Comparison of ENCODE assay signal across 12 cellular contexts in the genomic region with DNA sequence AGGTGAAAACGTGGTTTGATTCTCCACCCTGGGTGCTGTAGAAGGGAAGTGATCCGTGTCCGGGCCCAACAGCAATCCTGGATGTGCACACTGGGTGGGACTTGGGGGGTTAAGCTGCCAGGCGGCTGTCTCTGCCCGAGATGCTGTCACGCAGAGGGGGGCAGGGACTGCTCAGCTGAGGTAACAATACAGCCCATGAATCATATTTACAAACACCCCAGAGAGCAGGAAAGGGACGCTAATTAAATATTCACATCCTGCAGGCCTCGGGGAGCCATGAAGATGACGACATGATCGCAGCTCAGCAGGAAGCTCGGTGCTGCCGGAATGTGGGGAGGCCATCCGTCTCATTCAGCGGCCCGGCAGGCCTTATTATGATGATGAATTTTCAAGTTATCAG. TPM values are rescaled to one million over a fixed set of nuclear protein-coding genes. Genes with fewer than 3 reads are reported as not detected.
A peak's percentile ranks its signal among the peaks of the same experiment; 100 is the strongest.
DNase-seq lines count a peak whose midpoint lies in the region; ATAC-seq and TF ChIP-seq lines count a peak whose summit lies in the region.
"Had no signal": no experiment of that assay in that cellular context is flagged by ENCODE, and none has a peak within 500 bp of the region (broad histone marks: within the 10 kb centered on the region; RNA-seq: fewer than 3 reads in every experiment).

No MANE protein-coding gene starts in this region.

- TF ChIP-seq EP300 in SK-N-SH (IDR thresholded peaks at IDR 0.05; ENCODE audit: borderline replicate concordance in 1 of 2, low read depth in 1 of 2, low read length in 1 of 2) (peak in 1 of 2 experiments; percentile 40; a peak in 1 of 4 replicates), upper lobe of left lung (IDR thresholded peaks at IDR 0.05) (no peak)

- ATAC-seq in heart left ventricle (peak in 3 of 4 donors; percentile 20 to 88 (median 35)), right cardiac atrium (no peak), upper lobe of left lung (ENCODE audit: low FRiP score in 2 of 2) (no peak)

- no peaks in the 10 kb centered on the region for H4K20me1 ChIP-seq in SK-N-SH (ENCODE audit: insufficient read depth)

- H3K36me3 ChIP-seq in heart left ventricle (no peaks in the 10 kb centered on the region), SK-N-SH (replicated peaks in 1 of 2; ENCODE audit: control insufficient read depth in 1 of 2, insufficient read depth in 2 of 2, low read length in 1 of 2) (no peaks in the 10 kb centered on the region), iPS-18a (ENCODE audit: control insufficient read depth, low read depth, low read length) (no peaks in the 10 kb centered on the region), upper lobe of left lung (no peaks in the 10 kb centered on the region)

- H3K9me2 ChIP-seq in SK-N-SH, result no peaks in the 10 kb centered on the region

- H3K4me2 ChIP-seq in SK-N-SH, result no peak overlapping the region

- no peaks in the 10 kb centered on the region for H3K27me3 ChIP-seq in heart left ventricle
- H3K27me3 ChIP-seq in right cardiac atrium (ENCODE audit: control insufficient read depth, insufficient read depth), result no peaks in the 10 kb centered on the region
- H3K27me3 ChIP-seq in SK-N-SH (ENCODE audit: insufficient read depth), result no peaks in the 10 kb centered on the region
- no peaks in the 10 kb centered on the region for H3K27me3 ChIP-seq in iPS-18a (ENCODE audit: control insufficient read depth, insufficient read depth, low read length)
- no peaks in the 10 kb centered on the region for H3K27me3 ChIP-seq in upper lobe of left lung

- no peaks in the 10 kb centered on the region for H3F3A ChIP-seq in SK-N-SH (replicated peaks; ENCODE audit: insufficient read depth)

- no peaks in the 10 kb centered on the region for H3K79me2 ChIP-seq in SK-N-SH (ENCODE audit: insufficient read depth)
- H3K79me2 ChIP-seq: parathyroid adenoma had no signal

- DNase-seq in heart left ventricle, result peak in 2 of 5 donors; percentile 34 to 39
- no peak for DNase-seq in right cardiac atrium
- peak; percentile 81 for DNase-seq in SK-N-SH
- DNase-seq in upper lobe of left lung, result no peak
- DNase-seq in dedifferentiated amniotic fluid mesenchymal stem cell (ENCODE audit: extremely low spot score), result no peak
- no peak for DNase-seq in medulla oblongata (ENCODE audit: extremely low spot score)
- no peak for DNase-seq in AML-193 (lab: John Stamatoyannopoulos, UW)
- DNase-seq: activated CD4-positive, alpha-beta T cell treated with anti-CD3 and anti-CD28 coated beads, Interleukin-2, amount 50 U/mL, for 1 hour; Karpas-422 had no signal

- H3K4me3 ChIP-seq in heart left ventricle, result no peak overlapping the region
- no peak overlapping the region for H3K4me3 ChIP-seq in right cardiac atrium (ENCODE audit: low read length)
- no peak overlapping the region for H3K4me3 ChIP-seq in SK-N-SH (ENCODE audit: low read depth in 2 of 2, low read length in 1 of 2)
- no peak overlapping the region for H3K4me3 ChIP-seq in iPS-18a (ENCODE audit: low read length)
- no peak overlapping the region for H3K4me3 ChIP-seq in upper lobe of left lung

- H3K9me3 ChIP-seq in heart left ventricle, result no peaks in the 10 kb centered on the region
- H3K9me3 ChIP-seq in right cardiac atrium (ENCODE audit: control insufficient read depth, low read length), result no peaks in the 10 kb centered on the region
- no peaks in the 10 kb centered on the region for H3K9me3 ChIP-seq in SK-N-SH
- no peaks in the 10 kb centered on the region for H3K9me3 ChIP-seq in iPS-18a (ENCODE audit: control insufficient read depth, low read depth, low read length)
- H3K9me3 ChIP-seq in upper lobe of left lung, result no peaks in the 10 kb centered on the region

- no peak for TF ChIP-seq RAD21 in SK-N-SH (IDR thresholded peaks at IDR 0.05; ENCODE audit: low read length)

- POLR2A ChIA-PET in SK-N-SH (lab: Yijun Ruan, JAX), result interaction anchor here (1.2 kb wide), 1 partner anchor 115 kb away, joined by 4 read pairs; a partner anchor contains a TSS

- H2AFZ ChIP-seq in SK-N-SH (ENCODE audit: low read depth), result peak overlapping the region; percentile 93; the same call in 1 of the 2 replicates
- H2AFZ ChIP-seq: parathyroid adenoma had no signal

- TF ChIP-seq POLR2A in heart left ventricle (IDR thresholded peaks at IDR 0.05) (no peak), upper lobe of left lung (IDR thresholded peaks at IDR 0.05) (no peak)

- H3K4me1 ChIP-seq in heart left ventricle (peaks cover 0 to 9% (median 0%) of the 10 kb centered on the region in 12 donors), right cardiac atrium (ENCODE audit: control insufficient read depth, insufficient read depth, low read length) (peaks cover 3% of the 10 kb centered on the region), SK-N-SH (ENCODE audit: control insufficient read depth in 1 of 2, insufficient read depth in 2 of 2, low read depth in 1 of 2, low read length in 1 of 2) (peaks cover 3 to 27% of the 10 kb centered on the region in 2 experiments; a peak in 2 of 4 replicates), iPS-18a (ENCODE audit: control insufficient read depth, low read depth, low read length) (peaks cover 25% of the 10 kb centered on the region), upper lobe of left lung (no peaks in the 10 kb centered on the region)
- H3K4me1 ChIP-seq: parathyroid adenoma had no signal

- CTCF ChIA-PET in SK-N-SH (lab: Yijun Ruan, JAX), result interaction anchor here (0.6 to 31.8 kb wide), 5 partner anchors 8 to 159 kb away, joined by 3 to 772 read pairs (median 4); no protein-coding TSS in a partner anchor

- H3K9ac ChIP-seq in SK-N-SH, result 0 out of 2 replicates have a peak overlapping the region, but pooled peaks have one; percentile 36
- H3K9ac ChIP-seq in iPS-18a (ENCODE audit: low read length), result peak overlapping the region; percentile 38
- H3K9ac ChIP-seq: parathyroid adenoma had no signal

- TF ChIP-seq CTCF in heart left ventricle (IDR thresholded peaks at IDR 0.05) (no peak), SK-N-SH (IDR thresholded peaks at IDR 0.05) (no peak), upper lobe of left lung (IDR thresholded peaks at IDR 0.05) (no peak)

- H3K27ac ChIP-seq in heart left ventricle, result peak overlapping the region in 4 of 12 donors; percentile 18 to 56 (median 33)
- H3K27ac ChIP-seq in right cardiac atrium (ENCODE audit: low read length), result no peak overlapping the region
- H3K27ac ChIP-seq in SK-N-SH (ENCODE audit: low read depth in 2 of 2, low read length in 1 of 2), result peak overlapping the region in 1 of 2 experiments; percentile 67; a peak in 2 of 4 replicates
- H3K27ac ChIP-seq in iPS-18a (ENCODE audit: low read length), result peak overlapping the region; percentile 18
- H3K27ac ChIP-seq in upper lobe of left lung, result peak overlapping the region in 3 of 4 donors; percentile 50 to 84 (median 58)
- H3K27ac ChIP-seq: parathyroid adenoma had no signal

- intact Hi-C loops in heart left ventricle (cut with DNase I) (no loop called here), right cardiac atrium (cut with DNase I) (no loop called here)

- 22 to 59% (median 53%) methylated on average over 6 to 15 of the region's 15 CpGs for WGBS in heart left ventricle, 4 donors
- 48% methylated on average over 15 of the region's 15 CpGs for WGBS in right cardiac atrium
- WGBS in SK-N-SH (ENCODE audit: low lambda C conversion rate), result 35% methylated on average over 10 of the region's 15 CpGs
- WGBS in upper lobe of left lung, 2 donors, result 63 to 67% methylated on average over 6 to 15 of the region's 15 CpGs

TF ChIP-seq in SK-N-SH, 30 proteins besides CTCF, POLR2A, EP300 and RAD21 (continues in another document):
- TF ChIP-seq, protein P1, sequence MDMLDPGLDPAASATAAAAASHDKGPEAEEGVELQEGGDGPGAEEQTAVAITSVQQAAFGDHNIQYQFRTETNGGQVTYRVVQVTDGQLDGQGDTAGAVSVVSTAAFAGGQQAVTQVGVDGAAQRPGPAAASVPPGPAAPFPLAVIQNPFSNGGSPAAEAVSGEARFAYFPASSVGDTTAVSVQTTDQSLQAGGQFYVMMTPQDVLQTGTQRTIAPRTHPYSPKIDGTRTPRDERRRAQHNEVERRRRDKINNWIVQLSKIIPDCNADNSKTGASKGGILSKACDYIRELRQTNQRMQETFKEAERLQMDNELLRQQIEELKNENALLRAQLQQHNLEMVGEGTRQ (IDR thresholded peaks at IDR 0.05; ENCODE audit: borderline replicate concordance, low read depth, low read length), result no peak
- no peak for TF ChIP-seq SMC3 (IDR thresholded peaks at IDR 0.05; ENCODE audit: low read depth, low read length)

RNA-seq across cellular contexts. Expression of a gene that starts 17.9 kb away (rescaled TPM):
- total RNA-seq in heart left ventricle (under 1 TPM in 1 of 9 donors, not detected in 8; 0.46 TPM), right cardiac atrium (under 1 TPM in 1 of 4 donors, not detected in 3; 0.32 TPM), upper lobe of left lung (under 1 TPM in 2 of 6 donors, not detected in 4; 0.44 to 0.57 TPM)
- polyA plus RNA-seq in heart left ventricle (not detected), right cardiac atrium (0.29 TPM), SK-N-SH (2012; rRNA removed) (1.0 and 1.6 TPM in 2 replicates)
- polyA plus RNA-seq in SK-N-SH (2012; cell fraction: cytosol; rRNA removed), result 1.4 and 2.1 TPM in 2 replicates
- 0.38 and 0.54 TPM in 2 replicates for polyA plus RNA-seq in SK-N-SH (2012; cell fraction: nucleus; rRNA removed)
- polyA plus RNA-seq: aorta had no signal

RNA-seq across cellular contexts. Expression of a gene that starts 22.8 kb away (rescaled TPM):
- total RNA-seq in heart left ventricle (10 to 100 TPM; 20.8 to 34.4 (median 27.8) TPM), right cardiac atrium (10 to 100 TPM; 26.8 to 37.1 (median 28.3) TPM), upper lobe of left lung (10 to 100 TPM; 33.6 to 67.1 (median 50.3) TPM)
- polyA plus RNA-seq in heart left ventricle (10 to 100 TPM; 28.2 to 50.2 TPM), right cardiac atrium (34.7 TPM), SK-N-SH (2012; rRNA removed) (78.8 and 124 TPM in 2 replicates)
- 103 TPM in 2 replicates for polyA plus RNA-seq in SK-N-SH (2012; cell fraction: cytosol; rRNA removed)
- 80.1 and 91.4 TPM in 2 replicates for polyA plus RNA-seq in SK-N-SH (2012; cell fraction: nucleus; rRNA removed)

RNA-seq across cellular contexts. Expression of a gene that starts 57.9 kb away (rescaled TPM):
- total RNA-seq in heart left ventricle, result 100 to 1,000 TPM in 4 of 9 donors, 10 to 100 TPM in 5; 63.0 to 503 (median 94.6) TPM
- 100 to 1,000 TPM in 1 of 2 donors, 10 to 100 TPM in 1; 62.3 to 296 TPM for polyA plus RNA-seq in heart left ventricle
- total RNA-seq in right cardiac atrium, result 100 to 1,000 TPM in 3 of 4 donors, 10 to 100 TPM in 1; 74.7 to 170 (median 115) TPM
- polyA plus RNA-seq in right cardiac atrium, result 97.5 TPM
- polyA plus RNA-seq in SK-N-SH (2012; rRNA removed), result 0.02 and 0.03 TPM in 2 replicates
- polyA plus RNA-seq in SK-N-SH (2012; cell fraction: cytosol; rRNA removed), result 0.03 and 0.07 TPM in 2 replicates
- polyA plus RNA-seq in SK-N-SH (2012; cell fraction: nucleus; rRNA removed), result 0.14 and 0.15 TPM in 2 replicates
- total RNA-seq in upper lobe of left lung, result 10 to 100 TPM in 5 of 6 donors, 1 to 10 TPM in 1; 9.1 to 76.8 (median 19.9) TPM

Comparison
In these comparisons a context has a peak if more than half of its experiments do, and no peak if none do; other contexts are left out.
1. ATAC-seq: peak in heart left ventricle (3 of 4); none in right cardiac atrium (0 of 2) and upper lobe of left lung (0 of 2).